In genomic region chr3:51385621-51386091, GRCh38 we compare ENCODE assay signal across 8 cellular contexts. TPM values are rescaled to one million over a fixed set of nuclear protein-coding genes. Genes with fewer than 3 reads are reported as not detected.
DNase-seq lines count a peak whose midpoint lies in the region; ATAC-seq and TF ChIP-seq lines count a peak whose summit lies in the region.

No MANE protein-coding gene starts in this region.

- H3K4me1 ChIP-seq in stomach: peaks cover 52 to 68% (median 67%) of the 10 kb centered on the region in 4 donors

- TF ChIP-seq POLR2A in stomach (IDR thresholded peaks at IDR 0.05): no peak

- H3K4me1 Mint-ChIP-seq in T-helper 1 cell treated with Interleukin-12 subunit alpha and Interleukin-12 subunit beta and Interleukin-4 antibody, amounts not matched to agents 30 μg/mL and 1 μg/mL, for 36 hours (ENCODE audit: low read depth): peaks cover 48% of the 10 kb centered on the region
- H3K4me1 Mint-ChIP-seq in activated T-helper 17 cell treated with anti-CD3 and anti-CD28 coated beads, Interleukin-2, amount 50 U/mL, for 72 hours: peaks cover 18% of the 10 kb centered on the region

- peak overlapping the region; percentile 94 for H3K27ac Mint-ChIP-seq in T-helper 1 cell treated with Interleukin-12 subunit alpha and Interleukin-12 subunit beta and Interleukin-4 antibody, amounts not matched to agents 30 μg/mL and 1 μg/mL, for 36 hours
- H3K27ac Mint-ChIP-seq in activated T-helper 17 cell treated with anti-CD3 and anti-CD28 coated beads, Interleukin-2, amount 50 U/mL, for 72 hours: peak overlapping the region; percentile 99

- DNase-seq in T-helper 1 cell: no peak
- no peak for DNase-seq in stomach
- no peak for DNase-seq in NCI-H1092 treated with DMSO at 0.1 percent for 48 hours (lab: John Stamatoyannopoulos, UW)
- DNase-seq in CD1c-positive myeloid dendritic cell (ENCODE audit: extremely low spot score): no peak

- no peak for ATAC-seq in activated T-helper 17 cell treated with anti-CD3 and anti-CD28 coated beads, Interleukin-2, amount 50 U/mL, for 72 hours (replicated peaks)
- no peak for ATAC-seq in HG02970 (IDR thresholded peaks at IDR 0.05; ENCODE audit: low FRiP score, unreplicated experiment)

- H3K9me3 Mint-ChIP-seq in T-helper 1 cell treated with Interleukin-12 subunit alpha and Interleukin-12 subunit beta and Interleukin-4 antibody, amounts not matched to agents 30 μg/mL and 1 μg/mL, for 36 hours: no peaks in the 10 kb centered on the region
- no peaks in the 10 kb centered on the region for H3K9me3 Mint-ChIP-seq in activated T-helper 17 cell treated with anti-CD3 and anti-CD28 coated beads, Interleukin-2, amount 50 U/mL, for 72 hours

- no peak for TF ChIP-seq CTCF in stomach (IDR thresholded peaks at IDR 0.05)

- peaks cover 38% of the 10 kb centered on the region for H3K36me3 Mint-ChIP-seq in T-helper 1 cell treated with Interleukin-12 subunit alpha and Interleukin-12 subunit beta and Interleukin-4 antibody, amounts not matched to agents 30 μg/mL and 1 μg/mL, for 36 hours (ENCODE audit: low read depth)
- peaks cover 66% of the 10 kb centered on the region for H3K36me3 Mint-ChIP-seq in activated T-helper 17 cell treated with anti-CD3 and anti-CD28 coated beads, Interleukin-2, amount 50 U/mL, for 72 hours (ENCODE audit: low read depth)

- 0 to 6% (median 2%) methylated on average over 18 of the region's 18 CpGs for WGBS in stomach, 5 donors

- H3K9me3 ChIP-seq in iPS-18c (ENCODE audit: control insufficient read depth, insufficient read depth, low read length) (no peaks in the 10 kb centered on the region), stomach (no peaks in the 10 kb centered on the region)

- peak overlapping the region; percentile 99 for H3K4me3 Mint-ChIP-seq in T-helper 1 cell treated with Interleukin-12 subunit alpha and Interleukin-12 subunit beta and Interleukin-4 antibody, amounts not matched to agents 30 μg/mL and 1 μg/mL, for 36 hours
- peak overlapping the region; percentile 93 for H3K4me3 Mint-ChIP-seq in activated T-helper 17 cell treated with anti-CD3 and anti-CD28 coated beads, Interleukin-2, amount 50 U/mL, for 72 hours

- H3K4me3 ChIP-seq in iPS-18c (ENCODE audit: insufficient read depth, low read depth, low read length) (peak overlapping the region; percentile 96), stomach (peak overlapping the region; percentile 84 to 90 (median 88))

- intact Hi-C loops in stomach (cut with DNase I; ENCODE audit: low total_unique reads): loop anchor here (10.0 kb wide), 1 partner anchor 761 kb away; no protein-coding TSS in a partner anchor

- no peaks in the 10 kb centered on the region for H3K27me3 ChIP-seq in stomach

- peaks cover 13 to 26% (median 24%) of the 10 kb centered on the region in 4 donors for H3K36me3 ChIP-seq in stomach

- peak overlapping the region; percentile 85 to 97 (median 95) for H3K27ac ChIP-seq in stomach

- no peak for TF ChIP-seq EP300 in stomach (IDR thresholded peaks at IDR 0.05)

- no peaks in the 10 kb centered on the region for H3K27me3 Mint-ChIP-seq in T-helper 1 cell treated with Interleukin-12 subunit alpha and Interleukin-12 subunit beta and Interleukin-4 antibody, amounts not matched to agents 30 μg/mL and 1 μg/mL, for 36 hours (ENCODE audit: low read depth)
- H3K27me3 Mint-ChIP-seq in activated T-helper 17 cell treated with anti-CD3 and anti-CD28 coated beads, Interleukin-2, amount 50 U/mL, for 72 hours: no peaks in the 10 kb centered on the region

RNA-seq across cellular contexts. Expression of gene MANF, which starts 0.6 kb away (rescaled TPM):
- total RNA-seq in activated T-helper 17 cell treated with anti-CD3 and anti-CD28 coated beads, Interleukin-2, amount 50 U/mL, for 72 hours: 100 to 1,000 TPM in 1 of 2 donors, 10 to 100 TPM in 1; 76.4 to 157 TPM
- total RNA-seq in stomach: 10 to 100 TPM in 3 of 5 donors, 1 to 10 TPM in 1, under 1 TPM in 1; 0.58 to 76.4 (median 30.4) TPM
- polyA plus RNA-seq in stomach: 10 to 100 TPM; 31.8 to 57.9 (median 47.2) TPM

RNA-seq across cellular contexts. Expression of gene RBM15B, which starts 5.4 kb away (rescaled TPM):
- total RNA-seq in activated T-helper 17 cell treated with anti-CD3 and anti-CD28 coated beads, Interleukin-2, amount 50 U/mL, for 72 hours: 10 to 100 TPM; 14.6 to 29.8 TPM
- total RNA-seq in stomach: 10 to 100 TPM; 15.8 to 34.5 (median 18.3) TPM
- polyA plus RNA-seq in stomach: 10 to 100 TPM in 2 of 3 donors, 1 to 10 TPM in 1; 9.3 to 12.4 (median 10.5) TPM
